In genomic region chr6:125911019-125911418, GRCh38 we compare ENCODE assay signal across 8 cellular contexts. TPM values are rescaled to one million over a fixed set of nuclear protein-coding genes. Genes with fewer than 3 reads are reported as not detected.
DNase-seq lines count a peak whose midpoint lies in the region; ATAC-seq and TF ChIP-seq lines count a peak whose summit lies in the region.
"Not testable (repeated sequence)": the region's sequence is repeated elsewhere in the genome, so short reads cannot be mapped to it uniquely, and the experiment has no call there.

No MANE protein-coding gene starts in this region.

- CTCF ChIA-PET in Caco-2 (lab: Charles Lee): not testable (repeated sequence)

- H3K4me1 ChIP-seq in Caco-2: peaks cover 25% of the 10 kb centered on the region
- not testable (repeated sequence) for H3K4me1 ChIP-seq in colonic mucosa
- H3K4me1 ChIP-seq in mucosa of descending colon (ENCODE audit: low read depth): peaks cover 17% of the 10 kb centered on the region

- H3K36me3 Mint-ChIP-seq in Caco-2 (ENCODE audit: insufficient read depth, unreplicated experiment): peaks cover 76% of the 10 kb centered on the region
- peaks cover 15% of the 10 kb centered on the region for H3K36me3 Mint-ChIP-seq in activated naive CD4-positive, alpha-beta T cell treated with anti-CD3 and anti-CD28 coated beads, Interleukin-2, amount 50 U/mL, for 24 hours

- BruUV-seq in Caco-2 (replicated peaks; lab: Mats Ljungman, UMichigan): not testable (repeated sequence)

- H3K27me3 ChIP-seq in Caco-2 (replicated peaks; ENCODE audit: control insufficient read depth, insufficient read depth, low read length); WERI-Rb-1 (ENCODE audit: insufficient read depth, low read depth, severe bottlenecking); colonic mucosa: not testable (repeated sequence)

- H3K4me3 Mint-ChIP-seq in Caco-2 (ENCODE audit: unreplicated experiment): not testable (repeated sequence)
- peak overlapping the region; percentile 47 for H3K4me3 Mint-ChIP-seq in activated naive CD4-positive, alpha-beta T cell treated with anti-CD3 and anti-CD28 coated beads, Interleukin-2, amount 50 U/mL, for 24 hours

- peak overlapping the region; percentile 51 for H3K27ac ChIP-seq in WERI-Rb-1
- H3K27ac ChIP-seq in colonic mucosa: peak overlapping the region; percentile 54
- peak overlapping the region; percentile 84 for H3K27ac ChIP-seq in temporal lobe (ENCODE audit: low read depth, low read length)

- ATAC-seq in mucosa of descending colon: peak; percentile 5

- not testable (repeated sequence) for H3K9ac ChIP-seq in colonic mucosa (ENCODE audit: low read depth in 2 of 2, low read length in 2 of 2)

- H3K36me3 ChIP-seq in Caco-2 (ENCODE audit: control insufficient read depth, insufficient read depth, low read length); WERI-Rb-1; colonic mucosa; mucosa of descending colon (ENCODE audit: low read depth): not testable (repeated sequence)

- TF ChIP-seq CTCF in Caco-2 (IDR thresholded peaks at IDR 0.05; ENCODE audit: insufficient read depth in 1 of 2, low read depth in 1 of 2, low read length in 1 of 2, severe bottlenecking in 1 of 2, unreplicated experiment in 1 of 2); WERI-Rb-1 (IDR thresholded peaks at IDR 0.05; ENCODE audit: low read depth, low read length); colonic mucosa (IDR thresholded peaks at IDR 0.05); mucosa of descending colon (IDR thresholded peaks at IDR 0.05): not testable (repeated sequence)

- POLR2A ChIA-PET in Caco-2 (lab: Charles Lee): not testable (repeated sequence)

- H3K9me3 Mint-ChIP-seq in Caco-2 (ENCODE audit: unreplicated experiment); activated naive CD4-positive, alpha-beta T cell treated with anti-CD3 and anti-CD28 coated beads, Interleukin-2, amount 50 U/mL, for 24 hours: not testable (repeated sequence)

- not testable (repeated sequence) for H3K27ac Mint-ChIP-seq in Caco-2 (ENCODE audit: unreplicated experiment)
- peak overlapping the region; percentile 88 for H3K27ac Mint-ChIP-seq in activated naive CD4-positive, alpha-beta T cell treated with anti-CD3 and anti-CD28 coated beads, Interleukin-2, amount 50 U/mL, for 24 hours

- not testable (repeated sequence) for H3K27me3 Mint-ChIP-seq in Caco-2 (ENCODE audit: insufficient read depth, unreplicated experiment); activated naive CD4-positive, alpha-beta T cell treated with anti-CD3 and anti-CD28 coated beads, Interleukin-2, amount 50 U/mL, for 24 hours

- not testable (repeated sequence) for H3K4me3 ChIP-seq in Caco-2 (ENCODE audit: low read depth, low read length); WERI-Rb-1 (ENCODE audit: low read depth, low read length); colonic mucosa; mucosa of descending colon

- not testable (repeated sequence) for H3K9me3 ChIP-seq in Caco-2; WERI-Rb-1 (ENCODE audit: severe bottlenecking); colonic mucosa; mucosa of descending colon

- intact Hi-C loops in Caco-2 (cut with micrococcal nuclease; ENCODE audit: unreplicated experiment): loop anchor here (1.0 kb wide), 2 partner anchors 8 to 12 kb away; no protein-coding TSS in a partner anchor
- intact Hi-C loops in colonic mucosa (cut with DNase I); mucosa of descending colon (cut with DNase I, micrococcal nuclease): not testable (repeated sequence)

- peaks cover 35% of the 10 kb centered on the region for H3K4me1 Mint-ChIP-seq in Caco-2 (ENCODE audit: low read depth, unreplicated experiment)
- peaks cover 14% of the 10 kb centered on the region for H3K4me1 Mint-ChIP-seq in activated naive CD4-positive, alpha-beta T cell treated with anti-CD3 and anti-CD28 coated beads, Interleukin-2, amount 50 U/mL, for 24 hours

- DNase-seq in Caco-2 (peak; percentile 33 to 49), LHCN-M2 (ENCODE audit: low read depth) (peak; percentile 43), NCI-H82 (lab: John Stamatoyannopoulos, UW) (peak; percentile 95), WERI-Rb-1 (peak; percentile 30)
- DNase-seq in colonic mucosa, mucosa of descending colon: not testable (repeated sequence)

RNA-seq across cellular contexts. Expression of gene HINT3, which starts 45.6 kb away (rescaled TPM):
- 20.2 and 24.6 TPM in 2 replicates for total RNA-seq in Caco-2 (2022)
- total RNA-seq in LHCN-M2 (2014; rRNA removed): 9.7 and 10.9 TPM in 2 replicates
- polyA plus RNA-seq in LHCN-M2 (2012): 3.6 TPM
- total RNA-seq in colonic mucosa: 10 to 100 TPM; 17.1 to 38.5 TPM
- 10 to 100 TPM; 23.2 to 32.9 (median 23.2) TPM for total RNA-seq in mucosa of descending colon
- total RNA-seq in temporal lobe: 68.1 TPM
